In genomic region chr19:46716672-46717033, GRCh38 we compare ENCODE assay signal across 1 cellular context.
TF ChIP-seq lines count a peak whose summit lies in the region.

No MANE protein-coding gene starts in this region.

TF ChIP-seq in GM12878, 131 proteins besides CTCF, POLR2A, EP300 and RAD21:
- TF ChIP-seq E4F1 (IDR thresholded peaks at IDR 0.05; ENCODE audit: borderline replicate concordance, partially characterized antibody): no peak
- no peak for TF ChIP-seq CUX1 (IDR thresholded peaks at IDR 0.05; ENCODE audit: insufficient replicate concordance, low read depth, low read length)
- TF ChIP-seq GATAD2B (conservative IDR thresholded peaks at IDR 0.05; ENCODE audit: low read depth): no peak
- TF ChIP-seq EZH2 (IDR thresholded peaks at IDR 0.05; ENCODE audit: borderline replicate concordance, control insufficient read depth, low read depth, low read length): no peak
- no peak for TF ChIP-seq ZNF274 (IDR thresholded peaks at IDR 0.05; ENCODE audit: insufficient read depth, insufficient read length)
- no peak for TF ChIP-seq ZBTB33 (IDR thresholded peaks at IDR 0.05)
- TF ChIP-seq BMI1 (IDR thresholded peaks at IDR 0.05; ENCODE audit: borderline replicate concordance): no peak
- TF ChIP-seq HSF1 (IDR thresholded peaks at IDR 0.05; ENCODE audit: low read depth, low read length): no peak
- TF ChIP-seq RUNX3 (IDR thresholded peaks at IDR 0.05; ENCODE audit: low read length): no peak
- no peak for TF ChIP-seq TCF12 (IDR thresholded peaks at IDR 0.05; ENCODE audit: low read depth, low read length)
- no peak for TF ChIP-seq HCFC1 (IDR thresholded peaks at IDR 0.05; ENCODE audit: low read length)
- TF ChIP-seq TBL1XR1 (IDR thresholded peaks at IDR 0.05; ENCODE audit: low read depth, low read length): no peak
